In genomic region chr9:2857564-2858198, GRCh38 we compare ENCODE assay signal across 8 cellular contexts. TPM values are rescaled to one million over a fixed set of nuclear protein-coding genes. Genes with fewer than 3 reads are reported as not detected.
DNase-seq lines count a peak whose midpoint lies in the region; ATAC-seq, FAIRE-seq and TF ChIP-seq lines count a peak whose summit lies in the region.

No MANE protein-coding gene starts in this region.

- CTCF ChIA-PET in GM12878 (lab: Yijun Ruan, JAX) = interaction anchor here (0.6 to 2.9 kb wide), 25 partner anchors 8 to 1510 kb away, joined by 3 to 25 read pairs (median 4); partner anchors contain the start of gene PUM3

- no peak for TF ChIP-seq POLR2A in GM12878 (IDR thresholded peaks at IDR 0.05; ENCODE audit: low read depth, low read length)

- ATAC-seq in HG02938 (IDR thresholded peaks at IDR 0.05; ENCODE audit: unreplicated experiment) (peak; percentile 84), GM12878 (peak; percentile 98)

- H3K9ac ChIP-seq in GM12878 (ENCODE audit: control insufficient read depth, insufficient read depth, low read length) = no peak overlapping the region

- no peaks in the 10 kb centered on the region for H3K36me3 ChIP-seq in ACC112 (ENCODE audit: insufficient read depth, low read length)
- H3K36me3 ChIP-seq in GM12878 (ENCODE audit: control insufficient read depth in 2 of 2, insufficient read depth in 2 of 2, low read length in 1 of 2) = no peaks in the 10 kb centered on the region

- H3K4me2 ChIP-seq in GM12878 (ENCODE audit: control insufficient read depth, insufficient read depth) = no peak overlapping the region

- peak; percentile 80 to 93 (median 80) for TF ChIP-seq CTCF in GM12878 (IDR thresholded peaks at IDR 0.05 in 2 of 3, conservative IDR thresholded peaks at IDR 0.05 in 1 of 3; ENCODE audit: control insufficient read depth in 2 of 3, extremely low read depth in 1 of 3, insufficient read depth in 1 of 3, low read depth in 3 of 3, low read length in 3 of 3)

- in situ Hi-C loops in GM12878 (cut with MboI) = loop anchor here (5.0 to 25.0 kb wide), 3 partner anchors 325 to 1505 kb away; no protein-coding TSS in a partner anchor

- H3K4me1 ChIP-seq in ACC112 (ENCODE audit: control insufficient read depth, insufficient read depth, low read length, unreplicated experiment) (no peaks in the 10 kb centered on the region), GM12878 (ENCODE audit: control insufficient read depth, insufficient read depth, low read length) (no peaks in the 10 kb centered on the region)

- BruUV-seq in GM12878 (replicated peaks; lab: Mats Ljungman, UMichigan) = no TSS peak

- no peak for TF ChIP-seq EP300 in GM12878 (IDR thresholded peaks at IDR 0.05; ENCODE audit: borderline replicate concordance in 1 of 2, control insufficient read depth in 1 of 2, low read depth in 2 of 2, low read length in 2 of 2)

- H3K4me3 ChIP-seq in ACC112 (ENCODE audit: low read depth, low read length) = peak overlapping the region; percentile 8; the same call in 1 of the 2 replicates
- no peak overlapping the region for H3K4me3 ChIP-seq in GM12878

- POLR2A ChIA-PET in GM12878 (lab: Charles Lee) = interaction anchor here (1.0 kb wide), 1 partner anchor 13 kb away, joined by 6 read pairs; the partner anchor contains the start of gene PUM3

- H2AFZ ChIP-seq in ACC112 (ENCODE audit: low read length, unreplicated experiment) (no peak overlapping the region), GM12878 (ENCODE audit: control insufficient read depth, low read depth, low read length) (no peak overlapping the region)

- no peaks in the 10 kb centered on the region; the same call in 1 of the 2 replicates for H4K20me1 ChIP-seq in GM12878 (ENCODE audit: control insufficient read depth, insufficient read depth)

- RAD21 ChIA-PET in GM12878 (lab: Charles Lee; ENCODE audit: unreplicated experiment) = interaction anchor here (0.9 to 3.3 kb wide), 11 partner anchors 14 to 1481 kb away, joined by 3 to 11 read pairs (median 3); partner anchors contain the start of gene PUM3

- H3K27me3 ChIP-seq in ACC112 (ENCODE audit: insufficient read depth, low read length) (peaks cover 52% of the 10 kb centered on the region), GM12878 (replicated peaks in 1 of 2; ENCODE audit: control insufficient read depth in 2 of 2, insufficient read depth in 2 of 2, low read length in 1 of 2) (peaks cover 0 to 1% of the 10 kb centered on the region in 2 experiments; a peak in 1 of 4 replicates)

- H3K9me3 ChIP-seq in GM12878 (replicated peaks; ENCODE audit: control insufficient read depth, insufficient read depth, low read length) = no peaks in the 10 kb centered on the region

- TF ChIP-seq RAD21 in GM12878 (IDR thresholded peaks at IDR 0.05; ENCODE audit: insufficient read depth, low read depth, low read length) = peak; percentile 76

- peak; percentile 91 for FAIRE-seq in GM18507 (lab: Jason Lieb, UNC)
- FAIRE-seq in GM12878 (lab: Jason Lieb, UNC) = peak; percentile 97

- H3K27ac ChIP-seq in ACC112 (ENCODE audit: low read depth, low read length) (no peak overlapping the region), GM12878 (ENCODE audit: control insufficient read depth, insufficient read depth) (no peak overlapping the region)

- 7% methylated on average over 8 of the region's 8 CpGs for WGBS in GM12878 (ENCODE audit: insufficient coverage, insufficient replicate concordance, low lambda C conversion rate, missing lambda C conversion rate)

- intact Hi-C loops in GM12878 (cut with micrococcal nuclease; ENCODE audit: unreplicated experiment) = loop anchor here (2.0 to 10.0 kb wide), 4 partner anchors 323 to 1507 kb away; no protein-coding TSS in a partner anchor

- peak; percentile 36 for DNase-seq in GM18507 (ENCODE audit: extremely low spot score, insufficient read length, low read depth)
- DNase-seq in NCI-H1694 treated with DMSO at 0.1 percent for 48 hours (lab: John Stamatoyannopoulos, UW) = peak; percentile 77
- DNase-seq in T-helper 9 cell = peak; percentile 50
- peak; percentile 37 for DNase-seq in GM12878 (ENCODE audit: low read depth, low spot score)
- peak; percentile 80 for DNase-seq in iPS-NIHi11 (ENCODE audit: low spot score)
- DNase-seq in stimulated activated CD4-positive, alpha-beta T cell treated with anti-CD3 and anti-CD28 coated beads, Interleukin-12 subunit alpha, Interleukin-12 subunit beta, amount 100 ng/mL, for 4 hours = peak; percentile 42

- SMC1A ChIA-PET in GM12878 (lab: Charles Lee; ENCODE audit: uncharacterized antibody, unreplicated experiment) = interaction anchor here (0.5 to 2.4 kb wide), 9 partner anchors 13 to 1509 kb away, joined by 3 to 6 read pairs (median 3); partner anchors contain the start of gene PUM3

- H3K79me2 ChIP-seq in ACC112 (ENCODE audit: control insufficient read depth, insufficient read depth, low read length, unreplicated experiment) (no peaks in the 10 kb centered on the region), GM12878 (ENCODE audit: control insufficient read depth, insufficient read depth, low read length) (no peaks in the 10 kb centered on the region)

TF ChIP-seq in GM12878, 131 proteins besides CTCF, POLR2A, EP300 and RAD21 (continues in another document):
- TF ChIP-seq NFYA (IDR thresholded peaks at IDR 0.05; ENCODE audit: borderline replicate concordance, low read depth, low read length) (no peak), IKZF2 (IDR thresholded peaks at IDR 0.05) (0 out of 4 replicates have a peak, but pooled peaks of 1 of the 2 experiments have one; percentile 23), SMC3 (IDR thresholded peaks at IDR 0.05; ENCODE audit: borderline replicate concordance, low read length) (peak; percentile 75; the same call in 1 of the 2 replicates), TBL1XR1 (IDR thresholded peaks at IDR 0.05; ENCODE audit: low read depth, low read length) (no peak), SREBF2 (IDR thresholded peaks at IDR 0.05; ENCODE audit: low read length) (no peak)
- TF ChIP-seq, protein P1, sequence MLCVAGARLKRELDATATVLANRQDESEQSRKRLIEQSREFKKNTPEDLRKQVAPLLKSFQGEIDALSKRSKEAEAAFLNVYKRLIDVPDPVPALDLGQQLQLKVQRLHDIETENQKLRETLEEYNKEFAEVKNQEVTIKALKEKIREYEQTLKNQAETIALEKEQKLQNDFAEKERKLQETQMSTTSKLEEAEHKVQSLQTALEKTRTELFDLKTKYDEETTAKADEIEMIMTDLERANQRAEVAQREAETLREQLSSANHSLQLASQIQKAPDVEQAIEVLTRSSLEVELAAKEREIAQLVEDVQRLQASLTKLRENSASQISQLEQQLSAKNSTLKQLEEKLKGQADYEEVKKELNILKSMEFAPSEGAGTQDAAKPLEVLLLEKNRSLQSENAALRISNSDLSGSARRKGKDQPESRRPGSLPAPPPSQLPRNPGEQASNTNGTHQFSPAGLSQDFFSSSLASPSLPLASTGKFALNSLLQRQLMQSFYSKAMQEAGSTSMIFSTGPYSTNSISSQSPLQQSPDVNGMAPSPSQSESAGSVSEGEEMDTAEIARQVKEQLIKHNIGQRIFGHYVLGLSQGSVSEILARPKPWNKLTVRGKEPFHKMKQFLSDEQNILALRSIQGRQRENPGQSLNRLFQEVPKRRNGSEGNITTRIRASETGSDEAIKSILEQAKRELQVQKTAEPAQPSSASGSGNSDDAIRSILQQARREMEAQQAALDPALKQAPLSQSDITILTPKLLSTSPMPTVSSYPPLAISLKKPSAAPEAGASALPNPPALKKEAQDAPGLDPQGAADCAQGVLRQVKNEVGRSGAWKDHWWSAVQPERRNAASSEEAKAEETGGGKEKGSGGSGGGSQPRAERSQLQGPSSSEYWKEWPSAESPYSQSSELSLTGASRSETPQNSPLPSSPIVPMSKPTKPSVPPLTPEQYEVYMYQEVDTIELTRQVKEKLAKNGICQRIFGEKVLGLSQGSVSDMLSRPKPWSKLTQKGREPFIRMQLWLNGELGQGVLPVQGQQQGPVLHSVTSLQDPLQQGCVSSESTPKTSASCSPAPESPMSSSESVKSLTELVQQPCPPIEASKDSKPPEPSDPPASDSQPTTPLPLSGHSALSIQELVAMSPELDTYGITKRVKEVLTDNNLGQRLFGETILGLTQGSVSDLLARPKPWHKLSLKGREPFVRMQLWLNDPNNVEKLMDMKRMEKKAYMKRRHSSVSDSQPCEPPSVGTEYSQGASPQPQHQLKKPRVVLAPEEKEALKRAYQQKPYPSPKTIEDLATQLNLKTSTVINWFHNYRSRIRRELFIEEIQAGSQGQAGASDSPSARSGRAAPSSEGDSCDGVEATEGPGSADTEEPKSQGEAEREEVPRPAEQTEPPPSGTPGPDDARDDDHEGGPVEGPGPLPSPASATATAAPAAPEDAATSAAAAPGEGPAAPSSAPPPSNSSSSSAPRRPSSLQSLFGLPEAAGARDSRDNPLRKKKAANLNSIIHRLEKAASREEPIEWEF (IDR thresholded peaks at IDR 0.05; ENCODE audit: insufficient replicate concordance, low read depth, low read length) = no peak
- TF ChIP-seq, protein P2, sequence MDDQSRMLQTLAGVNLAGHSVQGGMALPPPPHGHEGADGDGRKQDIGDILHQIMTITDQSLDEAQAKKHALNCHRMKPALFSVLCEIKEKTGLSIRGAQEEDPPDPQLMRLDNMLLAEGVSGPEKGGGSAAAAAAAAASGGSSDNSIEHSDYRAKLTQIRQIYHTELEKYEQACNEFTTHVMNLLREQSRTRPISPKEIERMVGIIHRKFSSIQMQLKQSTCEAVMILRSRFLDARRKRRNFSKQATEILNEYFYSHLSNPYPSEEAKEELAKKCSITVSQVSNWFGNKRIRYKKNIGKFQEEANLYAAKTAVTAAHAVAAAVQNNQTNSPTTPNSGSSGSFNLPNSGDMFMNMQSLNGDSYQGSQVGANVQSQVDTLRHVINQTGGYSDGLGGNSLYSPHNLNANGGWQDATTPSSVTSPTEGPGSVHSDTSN (IDR thresholded peaks at IDR 0.05; ENCODE audit: insufficient replicate concordance, low read depth, low read length) = no peak

RNA-seq across cellular contexts. Expression of gene PUM3, which starts 13.8 kb away (rescaled TPM):
- total RNA-seq in GM12878 (2013; cell fraction: nucleolus; rRNA removed) = 179 and 185 TPM in 2 replicates
- 53.1 and 63.2 TPM in 2 replicates for total RNA-seq in GM12878 (2014; rRNA removed)
- 108 and 117 TPM in 2 replicates for total RNA-seq in GM12878 (2014; rRNA removed; fragmentation: Illumina TruSeq; extraction: Trizol)
- 63.6 and 75.7 TPM in 2 replicates for total RNA-seq in GM12878 (2021)
- polyA plus RNA-seq in GM12878 (2011; ENCODE audit: low read depth) = 24.8 TPM
- polyA plus RNA-seq in GM12878 (2011; rRNA removed) = 51.7 and 77.0 TPM in 2 replicates
- polyA plus RNA-seq in GM12878 (2011; cell fraction: cytosol; rRNA removed) = 22.1 and 23.1 TPM in 2 replicates
- 50.4 and 58.4 TPM in 2 replicates for polyA plus RNA-seq in GM12878 (2011; cell fraction: nucleus; rRNA removed)
- 36.5 and 37.8 TPM in 2 replicates for polyA plus RNA-seq in GM12878 (2012)
- 86.6 and 102 TPM in 2 replicates for polyA plus RNA-seq in GM12878 (2014; fragmentation: Illumina TruSeq; extraction: Trizol)
- 100 to 1,000 TPM in 1 of 2 experiments, 10 to 100 TPM in 1; 62.3 to 108 TPM for polyA plus RNA-seq in GM12878 (2014; fragmentation: Nextera tagmentation; extraction: Ambion mirVana)
- 44.9 and 55.8 TPM in 2 replicates for polyA plus RNA-seq in GM12878 (2014; rRNA removed)
- 10 to 100 TPM; 88.4 to 89.5 TPM for polyA plus RNA-seq in GM12878 (2016; fragmentation: Nextera tagmentation; extraction: Ambion mirVana)
- polyA minus RNA-seq in GM12878 (2011; rRNA and poly(A)+ RNA removed) = 28.1 and 41.2 TPM in 2 replicates
- polyA minus RNA-seq in GM12878 (2011; cell fraction: cytosol; rRNA and poly(A)+ RNA removed) = 15.2 and 17.5 TPM in 2 replicates
- 45.5 and 76.6 TPM in 2 replicates for polyA minus RNA-seq in GM12878 (2011; cell fraction: nucleus; rRNA and poly(A)+ RNA removed)
